Comparison of ENCODE assay signal across 2 cellular contexts in the genomic region with DNA sequence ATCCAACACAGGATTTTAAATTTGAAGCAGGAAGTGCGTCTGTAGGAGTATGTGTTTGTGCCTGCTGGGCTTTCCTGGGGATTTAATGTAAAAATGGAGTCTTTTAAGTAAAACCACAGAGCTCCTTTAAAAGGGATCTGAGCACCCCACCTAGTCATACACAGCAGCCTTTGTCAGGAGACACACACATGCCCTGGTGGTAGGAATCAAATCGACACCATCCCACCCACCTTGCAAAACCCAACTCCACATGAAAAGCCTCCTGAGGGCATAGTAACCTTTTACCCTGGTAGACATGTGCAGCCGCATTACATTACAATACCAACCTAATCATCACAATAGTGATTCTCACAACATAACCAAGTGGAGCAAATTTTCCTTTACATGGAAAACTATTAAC.
TF ChIP-seq lines count a peak whose summit lies in the region.

No MANE protein-coding gene starts in this region.

TF ChIP-seq in HepG2, 621 proteins besides CTCF, POLR2A, EP300 and RAD21 (continued from another document):
- TF ChIP-seq, protein P1, sequence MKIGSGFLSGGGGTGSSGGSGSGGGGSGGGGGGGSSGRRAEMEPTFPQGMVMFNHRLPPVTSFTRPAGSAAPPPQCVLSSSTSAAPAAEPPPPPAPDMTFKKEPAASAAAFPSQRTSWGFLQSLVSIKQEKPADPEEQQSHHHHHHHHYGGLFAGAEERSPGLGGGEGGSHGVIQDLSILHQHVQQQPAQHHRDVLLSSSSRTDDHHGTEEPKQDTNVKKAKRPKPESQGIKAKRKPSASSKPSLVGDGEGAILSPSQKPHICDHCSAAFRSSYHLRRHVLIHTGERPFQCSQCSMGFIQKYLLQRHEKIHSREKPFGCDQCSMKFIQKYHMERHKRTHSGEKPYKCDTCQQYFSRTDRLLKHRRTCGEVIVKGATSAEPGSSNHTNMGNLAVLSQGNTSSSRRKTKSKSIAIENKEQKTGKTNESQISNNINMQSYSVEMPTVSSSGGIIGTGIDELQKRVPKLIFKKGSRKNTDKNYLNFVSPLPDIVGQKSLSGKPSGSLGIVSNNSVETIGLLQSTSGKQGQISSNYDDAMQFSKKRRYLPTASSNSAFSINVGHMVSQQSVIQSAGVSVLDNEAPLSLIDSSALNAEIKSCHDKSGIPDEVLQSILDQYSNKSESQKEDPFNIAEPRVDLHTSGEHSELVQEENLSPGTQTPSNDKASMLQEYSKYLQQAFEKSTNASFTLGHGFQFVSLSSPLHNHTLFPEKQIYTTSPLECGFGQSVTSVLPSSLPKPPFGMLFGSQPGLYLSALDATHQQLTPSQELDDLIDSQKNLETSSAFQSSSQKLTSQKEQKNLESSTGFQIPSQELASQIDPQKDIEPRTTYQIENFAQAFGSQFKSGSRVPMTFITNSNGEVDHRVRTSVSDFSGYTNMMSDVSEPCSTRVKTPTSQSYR (CRISPR knock-in tag; IDR thresholded peaks at IDR 0.05; ENCODE audit: borderline replicate concordance): no peak
- no peak for TF ChIP-seq SCMH1 (CRISPR knock-in tag; IDR thresholded peaks at IDR 0.05; ENCODE audit: borderline replicate concordance)

TF ChIP-seq in WTC11, 78 proteins besides CTCF, POLR2A, EP300 and RAD21 (continued from another document):
- TF ChIP-seq, protein P2, sequence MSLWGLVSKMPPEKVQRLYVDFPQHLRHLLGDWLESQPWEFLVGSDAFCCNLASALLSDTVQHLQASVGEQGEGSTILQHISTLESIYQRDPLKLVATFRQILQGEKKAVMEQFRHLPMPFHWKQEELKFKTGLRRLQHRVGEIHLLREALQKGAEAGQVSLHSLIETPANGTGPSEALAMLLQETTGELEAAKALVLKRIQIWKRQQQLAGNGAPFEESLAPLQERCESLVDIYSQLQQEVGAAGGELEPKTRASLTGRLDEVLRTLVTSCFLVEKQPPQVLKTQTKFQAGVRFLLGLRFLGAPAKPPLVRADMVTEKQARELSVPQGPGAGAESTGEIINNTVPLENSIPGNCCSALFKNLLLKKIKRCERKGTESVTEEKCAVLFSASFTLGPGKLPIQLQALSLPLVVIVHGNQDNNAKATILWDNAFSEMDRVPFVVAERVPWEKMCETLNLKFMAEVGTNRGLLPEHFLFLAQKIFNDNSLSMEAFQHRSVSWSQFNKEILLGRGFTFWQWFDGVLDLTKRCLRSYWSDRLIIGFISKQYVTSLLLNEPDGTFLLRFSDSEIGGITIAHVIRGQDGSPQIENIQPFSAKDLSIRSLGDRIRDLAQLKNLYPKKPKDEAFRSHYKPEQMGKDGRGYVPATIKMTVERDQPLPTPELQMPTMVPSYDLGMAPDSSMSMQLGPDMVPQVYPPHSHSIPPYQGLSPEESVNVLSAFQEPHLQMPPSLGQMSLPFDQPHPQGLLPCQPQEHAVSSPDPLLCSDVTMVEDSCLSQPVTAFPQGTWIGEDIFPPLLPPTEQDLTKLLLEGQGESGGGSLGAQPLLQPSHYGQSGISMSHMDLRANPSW (CRISPR knock-in tag; conservative IDR thresholded peaks at IDR 0.05; ENCODE audit: low read depth): no peak
